Comparison of ENCODE assay signal across 2 cellular contexts in the genomic region with DNA sequence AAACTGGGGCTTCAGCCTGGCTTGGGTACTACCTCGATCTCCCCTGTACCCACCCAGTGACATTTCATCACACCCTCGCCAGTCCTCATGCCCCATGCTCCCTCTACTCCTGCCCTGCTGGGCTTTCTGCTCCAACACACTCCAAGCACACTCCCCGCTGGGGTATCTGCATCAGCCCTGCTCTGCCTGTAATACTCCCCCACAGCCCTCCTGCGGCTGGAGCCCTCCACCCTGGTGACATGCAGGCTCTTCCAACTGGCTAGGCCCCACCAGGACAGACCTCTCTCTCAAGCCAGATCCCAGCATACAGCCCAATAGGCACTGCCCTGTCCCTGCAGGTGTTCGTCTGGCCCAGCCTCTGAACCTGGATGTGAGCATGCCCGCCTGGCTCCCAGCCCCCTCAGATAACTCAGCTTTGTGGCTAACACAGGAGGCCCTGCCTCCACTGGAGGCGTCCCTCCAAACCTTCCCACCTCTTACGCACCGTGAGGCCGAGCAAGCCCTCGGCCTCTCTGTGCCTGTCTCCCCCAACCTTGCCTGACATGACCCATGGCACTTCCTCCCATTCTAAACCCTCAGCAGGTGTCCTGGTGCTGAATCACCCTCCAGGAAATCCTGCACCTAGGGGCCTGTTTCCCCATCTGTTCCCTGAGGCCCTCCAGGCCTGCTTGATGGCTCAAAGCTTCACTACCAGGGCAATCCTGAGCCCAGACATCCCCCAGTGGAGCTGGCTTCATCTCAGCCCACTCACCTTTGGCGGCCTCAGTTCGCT.
TF ChIP-seq lines count a peak whose summit lies in the region.

No MANE protein-coding gene starts in this region.

TF ChIP-seq in SK-N-SH treated with all-trans-retinoic acid at 6 μM for 48 hours, 23 proteins besides CTCF, POLR2A, EP300 and RAD21 (continued from another document):
- TF ChIP-seq, protein P1, sequence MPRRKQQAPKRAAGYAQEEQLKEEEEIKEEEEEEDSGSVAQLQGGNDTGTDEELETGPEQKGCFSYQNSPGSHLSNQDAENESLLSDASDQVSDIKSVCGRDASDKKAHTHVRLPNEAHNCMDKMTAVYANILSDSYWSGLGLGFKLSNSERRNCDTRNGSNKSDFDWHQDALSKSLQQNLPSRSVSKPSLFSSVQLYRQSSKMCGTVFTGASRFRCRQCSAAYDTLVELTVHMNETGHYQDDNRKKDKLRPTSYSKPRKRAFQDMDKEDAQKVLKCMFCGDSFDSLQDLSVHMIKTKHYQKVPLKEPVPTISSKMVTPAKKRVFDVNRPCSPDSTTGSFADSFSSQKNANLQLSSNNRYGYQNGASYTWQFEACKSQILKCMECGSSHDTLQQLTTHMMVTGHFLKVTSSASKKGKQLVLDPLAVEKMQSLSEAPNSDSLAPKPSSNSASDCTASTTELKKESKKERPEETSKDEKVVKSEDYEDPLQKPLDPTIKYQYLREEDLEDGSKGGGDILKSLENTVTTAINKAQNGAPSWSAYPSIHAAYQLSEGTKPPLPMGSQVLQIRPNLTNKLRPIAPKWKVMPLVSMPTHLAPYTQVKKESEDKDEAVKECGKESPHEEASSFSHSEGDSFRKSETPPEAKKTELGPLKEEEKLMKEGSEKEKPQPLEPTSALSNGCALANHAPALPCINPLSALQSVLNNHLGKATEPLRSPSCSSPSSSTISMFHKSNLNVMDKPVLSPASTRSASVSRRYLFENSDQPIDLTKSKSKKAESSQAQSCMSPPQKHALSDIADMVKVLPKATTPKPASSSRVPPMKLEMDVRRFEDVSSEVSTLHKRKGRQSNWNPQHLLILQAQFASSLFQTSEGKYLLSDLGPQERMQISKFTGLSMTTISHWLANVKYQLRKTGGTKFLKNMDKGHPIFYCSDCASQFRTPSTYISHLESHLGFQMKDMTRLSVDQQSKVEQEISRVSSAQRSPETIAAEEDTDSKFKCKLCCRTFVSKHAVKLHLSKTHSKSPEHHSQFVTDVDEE (CRISPR knock-in tag; IDR thresholded peaks at IDR 0.05) = no peak
- TF ChIP-seq ZNF565 (CRISPR knock-in tag; conservative IDR thresholded peaks at IDR 0.05; ENCODE audit: low read depth) (no peak), BACH2 (CRISPR knock-in tag; IDR thresholded peaks at IDR 0.05; ENCODE audit: borderline replicate concordance) (no peak), ZNF8 (CRISPR knock-in tag; IDR thresholded peaks at IDR 0.05) (no peak), ARNTL (CRISPR knock-in tag; IDR thresholded peaks at IDR 0.05; ENCODE audit: borderline replicate concordance, low read depth) (no peak), GLIS3 (CRISPR knock-in tag; IDR thresholded peaks at IDR 0.05) (no peak), ZFP3 (CRISPR knock-in tag; IDR thresholded peaks at IDR 0.05) (no peak), TCF4 (CRISPR knock-in tag; IDR thresholded peaks at IDR 0.05; ENCODE audit: borderline replicate concordance) (no peak), ZFP30 (CRISPR knock-in tag; IDR thresholded peaks at IDR 0.05) (no peak), PPARA (CRISPR knock-in tag; IDR thresholded peaks at IDR 0.05; ENCODE audit: borderline replicate concordance) (no peak), TOX (CRISPR knock-in tag; IDR thresholded peaks at IDR 0.05; ENCODE audit: borderline replicate concordance) (no peak), ZC3H10 (CRISPR knock-in tag; IDR thresholded peaks at IDR 0.05) (no peak)
- TF ChIP-seq, protein P2, sequence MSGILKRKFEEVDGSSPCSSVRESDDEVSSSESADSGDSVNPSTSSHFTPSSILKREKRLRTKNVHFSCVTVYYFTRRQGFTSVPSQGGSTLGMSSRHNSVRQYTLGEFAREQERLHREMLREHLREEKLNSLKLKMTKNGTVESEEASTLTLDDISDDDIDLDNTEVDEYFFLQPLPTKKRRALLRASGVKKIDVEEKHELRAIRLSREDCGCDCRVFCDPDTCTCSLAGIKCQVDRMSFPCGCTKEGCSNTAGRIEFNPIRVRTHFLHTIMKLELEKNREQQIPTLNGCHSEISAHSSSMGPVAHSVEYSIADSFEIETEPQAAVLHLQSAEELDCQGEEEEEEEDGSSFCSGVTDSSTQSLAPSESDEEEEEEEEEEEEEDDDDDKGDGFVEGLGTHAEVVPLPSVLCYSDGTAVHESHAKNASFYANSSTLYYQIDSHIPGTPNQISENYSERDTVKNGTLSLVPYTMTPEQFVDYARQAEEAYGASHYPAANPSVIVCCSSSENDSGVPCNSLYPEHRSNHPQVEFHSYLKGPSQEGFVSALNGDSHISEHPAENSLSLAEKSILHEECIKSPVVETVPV (CRISPR knock-in tag; IDR thresholded peaks at IDR 0.05) = no peak
- TF ChIP-seq, protein P3, sequence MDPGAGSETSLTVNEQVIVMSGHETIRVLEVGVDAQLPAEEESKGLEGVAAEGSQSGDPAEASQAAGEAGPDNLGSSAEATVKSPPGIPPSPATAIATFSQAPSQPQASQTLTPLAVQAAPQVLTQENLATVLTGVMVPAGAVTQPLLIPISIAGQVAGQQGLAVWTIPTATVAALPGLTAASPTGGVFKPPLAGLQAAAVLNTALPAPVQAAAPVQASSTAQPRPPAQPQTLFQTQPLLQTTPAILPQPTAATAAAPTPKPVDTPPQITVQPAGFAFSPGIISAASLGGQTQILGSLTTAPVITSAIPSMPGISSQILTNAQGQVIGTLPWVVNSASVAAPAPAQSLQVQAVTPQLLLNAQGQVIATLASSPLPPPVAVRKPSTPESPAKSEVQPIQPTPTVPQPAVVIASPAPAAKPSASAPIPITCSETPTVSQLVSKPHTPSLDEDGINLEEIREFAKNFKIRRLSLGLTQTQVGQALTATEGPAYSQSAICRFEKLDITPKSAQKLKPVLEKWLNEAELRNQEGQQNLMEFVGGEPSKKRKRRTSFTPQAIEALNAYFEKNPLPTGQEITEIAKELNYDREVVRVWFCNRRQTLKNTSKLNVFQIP (CRISPR knock-in tag; IDR thresholded peaks at IDR 0.05; ENCODE audit: borderline replicate concordance, low read depth) = no peak
- TF ChIP-seq, protein P4, sequence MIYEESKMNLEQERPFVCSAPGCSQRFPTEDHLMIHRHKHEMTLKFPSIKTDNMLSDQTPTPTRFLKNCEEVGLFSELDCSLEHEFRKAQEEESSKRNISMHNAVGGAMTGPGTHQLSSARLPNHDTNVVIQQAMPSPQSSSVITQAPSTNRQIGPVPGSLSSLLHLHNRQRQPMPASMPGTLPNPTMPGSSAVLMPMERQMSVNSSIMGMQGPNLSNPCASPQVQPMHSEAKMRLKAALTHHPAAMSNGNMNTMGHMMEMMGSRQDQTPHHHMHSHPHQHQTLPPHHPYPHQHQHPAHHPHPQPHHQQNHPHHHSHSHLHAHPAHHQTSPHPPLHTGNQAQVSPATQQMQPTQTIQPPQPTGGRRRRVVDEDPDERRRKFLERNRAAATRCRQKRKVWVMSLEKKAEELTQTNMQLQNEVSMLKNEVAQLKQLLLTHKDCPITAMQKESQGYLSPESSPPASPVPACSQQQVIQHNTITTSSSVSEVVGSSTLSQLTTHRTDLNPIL (CRISPR knock-in tag; IDR thresholded peaks at IDR 0.05; ENCODE audit: low read depth) = no peak

TF ChIP-seq in SK-N-SH, 30 proteins besides CTCF, POLR2A, EP300 and RAD21 (continued from another document):
- TF ChIP-seq, protein P5, sequence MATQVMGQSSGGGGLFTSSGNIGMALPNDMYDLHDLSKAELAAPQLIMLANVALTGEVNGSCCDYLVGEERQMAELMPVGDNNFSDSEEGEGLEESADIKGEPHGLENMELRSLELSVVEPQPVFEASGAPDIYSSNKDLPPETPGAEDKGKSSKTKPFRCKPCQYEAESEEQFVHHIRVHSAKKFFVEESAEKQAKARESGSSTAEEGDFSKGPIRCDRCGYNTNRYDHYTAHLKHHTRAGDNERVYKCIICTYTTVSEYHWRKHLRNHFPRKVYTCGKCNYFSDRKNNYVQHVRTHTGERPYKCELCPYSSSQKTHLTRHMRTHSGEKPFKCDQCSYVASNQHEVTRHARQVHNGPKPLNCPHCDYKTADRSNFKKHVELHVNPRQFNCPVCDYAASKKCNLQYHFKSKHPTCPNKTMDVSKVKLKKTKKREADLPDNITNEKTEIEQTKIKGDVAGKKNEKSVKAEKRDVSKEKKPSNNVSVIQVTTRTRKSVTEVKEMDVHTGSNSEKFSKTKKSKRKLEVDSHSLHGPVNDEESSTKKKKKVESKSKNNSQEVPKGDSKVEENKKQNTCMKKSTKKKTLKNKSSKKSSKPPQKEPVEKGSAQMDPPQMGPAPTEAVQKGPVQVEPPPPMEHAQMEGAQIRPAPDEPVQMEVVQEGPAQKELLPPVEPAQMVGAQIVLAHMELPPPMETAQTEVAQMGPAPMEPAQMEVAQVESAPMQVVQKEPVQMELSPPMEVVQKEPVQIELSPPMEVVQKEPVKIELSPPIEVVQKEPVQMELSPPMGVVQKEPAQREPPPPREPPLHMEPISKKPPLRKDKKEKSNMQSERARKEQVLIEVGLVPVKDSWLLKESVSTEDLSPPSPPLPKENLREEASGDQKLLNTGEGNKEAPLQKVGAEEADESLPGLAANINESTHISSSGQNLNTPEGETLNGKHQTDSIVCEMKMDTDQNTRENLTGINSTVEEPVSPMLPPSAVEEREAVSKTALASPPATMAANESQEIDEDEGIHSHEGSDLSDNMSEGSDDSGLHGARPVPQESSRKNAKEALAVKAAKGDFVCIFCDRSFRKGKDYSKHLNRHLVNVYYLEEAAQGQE (IDR thresholded peaks at IDR 0.05; ENCODE audit: low read depth, low read length) = no peak
- TF ChIP-seq, protein P6, sequence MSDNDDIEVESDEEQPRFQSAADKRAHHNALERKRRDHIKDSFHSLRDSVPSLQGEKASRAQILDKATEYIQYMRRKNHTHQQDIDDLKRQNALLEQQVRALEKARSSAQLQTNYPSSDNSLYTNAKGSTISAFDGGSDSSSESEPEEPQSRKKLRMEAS (IDR thresholded peaks at IDR 0.05; ENCODE audit: low read depth) = no peak
- no peak for TF ChIP-seq FOXM1 (IDR thresholded peaks at IDR 0.05; ENCODE audit: low read depth)
- no peak for TF ChIP-seq FOXJ3 (CRISPR knock-in tag; IDR thresholded peaks at IDR 0.05)
- TF ChIP-seq SMC3 (IDR thresholded peaks at IDR 0.05; ENCODE audit: low read depth, low read length) = no peak
- no peak for TF ChIP-seq MEF2A (IDR thresholded peaks at IDR 0.05; ENCODE audit: borderline replicate concordance, low read depth)
- TF ChIP-seq GABPA (IDR thresholded peaks at IDR 0.05; ENCODE audit: low read depth) = no peak
